In the genomic region with DNA sequence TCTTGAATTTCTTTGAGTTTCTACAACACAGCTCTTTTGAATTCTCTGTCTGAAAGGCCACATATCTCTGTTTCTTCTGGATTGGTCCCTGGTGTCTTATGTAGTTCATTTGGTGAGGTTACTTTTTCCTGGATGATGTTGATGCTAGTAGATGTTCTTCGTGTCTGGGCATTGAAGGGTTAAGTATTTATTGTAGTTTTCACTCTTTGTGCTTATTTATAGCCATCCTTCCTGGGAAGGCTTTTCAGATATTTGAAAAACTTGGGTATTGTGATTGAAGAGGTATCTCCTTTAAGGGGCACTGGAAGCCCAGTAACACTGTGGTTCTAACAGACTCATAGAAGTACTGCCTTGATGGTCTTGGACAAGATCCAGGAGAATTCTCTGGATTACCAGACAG, we compare ENCODE assay signal across 8 cellular contexts.
"Had no signal": no experiment of that assay in that cellular context is flagged by ENCODE, and none has a peak within 500 bp of the region (broad histone marks: within the 10 kb centered on the region; RNA-seq: fewer than 3 reads in every experiment).

No MANE protein-coding gene starts in this region.

- FAIRE-seq: G401.6, GM12878, GM12891, GM12892, GM18507, GM19239 had no signal

- DNase-seq: GDM1, GF-D8 had no signal

- ATAC-seq: GM12878 had no signal

- H3K4me3 ChIP-seq: GM12878 had no signal
